In genomic region chr20:865379-865778, GRCh38 we compare ENCODE assay signal across 1 cellular context.
TF ChIP-seq lines count a peak whose summit lies in the region.

No MANE protein-coding gene starts in this region.

TF ChIP-seq in HepG2, 621 proteins besides CTCF, POLR2A, EP300 and RAD21 (continued from another document):
- peak; percentile 51; the same call in 1 of the 2 replicates for TF ChIP-seq CEBPB (IDR thresholded peaks at IDR 0.05; ENCODE audit: borderline replicate concordance, low read depth, low read length)
